ENCODE assay signal across 8 cellular contexts in genomic region chr17:62065611-62066468, GRCh38. TPM values are rescaled to one million over a fixed set of nuclear protein-coding genes. Genes with fewer than 3 reads are reported as not detected.
A peak's percentile ranks its signal among the peaks of the same experiment; 100 is the strongest.
DNase-seq lines count a peak whose midpoint lies in the region; TF ChIP-seq lines count a peak whose summit lies in the region.

No MANE protein-coding gene starts in this region.

- DNase-seq in COR-L47 (lab: John Stamatoyannopoulos, UW): peak; percentile 97
- DNase-seq in GM20000 (ENCODE audit: low spot score): peak; percentile 99
- DNase-seq in HT-29 (ENCODE audit: low spot score): peak; percentile 98
- peak; percentile 88 for DNase-seq in NK-92 (lab: John Stamatoyannopoulos, UW; ENCODE audit: unreplicated experiment)
- DNase-seq in activated CD8-positive, alpha-beta memory T cell treated with anti-CD3 and anti-CD28 coated beads for 24 hours: peak; percentile 98
- DNase-seq in effector CD8-positive, alpha-beta T cell (lab: John Stamatoyannopoulos, UW): peak; percentile 98
- DNase-seq in lung microvascular endothelial cell (ENCODE audit: low read depth in 2 of 2): peak; percentile 98 to 99
- DNase-seq in stimulated activated CD4-positive, alpha-beta T cell treated with anti-CD3 and anti-CD28 coated beads, TNF-alpha, amount 100 ng/mL, for 4 hours (ENCODE audit: low read depth in 3 of 3): peak; percentile 96 to 98 (median 97)

- TF ChIP-seq CTCF in GM20000 (IDR thresholded peaks at IDR 0.05; ENCODE audit: extremely low read depth, missing control alignments): peak; percentile 60

RNA-seq across cellular contexts. Expression of gene MED13, which starts 0.8 kb away (rescaled TPM):
- total RNA-seq in HT-29 (2014; rRNA removed; shearing (Covaris generic)): 19.4 and 24.2 TPM in 2 replicates
- 26.4 and 37.7 TPM in 2 replicates for total RNA-seq in lung microvascular endothelial cell

Comparison
In these comparisons a context has a peak if more than half of its experiments do, and no peak if none do; other contexts are left out.
1. Peak in every context shown above with its lines: DNase-seq.